In the genomic region with DNA sequence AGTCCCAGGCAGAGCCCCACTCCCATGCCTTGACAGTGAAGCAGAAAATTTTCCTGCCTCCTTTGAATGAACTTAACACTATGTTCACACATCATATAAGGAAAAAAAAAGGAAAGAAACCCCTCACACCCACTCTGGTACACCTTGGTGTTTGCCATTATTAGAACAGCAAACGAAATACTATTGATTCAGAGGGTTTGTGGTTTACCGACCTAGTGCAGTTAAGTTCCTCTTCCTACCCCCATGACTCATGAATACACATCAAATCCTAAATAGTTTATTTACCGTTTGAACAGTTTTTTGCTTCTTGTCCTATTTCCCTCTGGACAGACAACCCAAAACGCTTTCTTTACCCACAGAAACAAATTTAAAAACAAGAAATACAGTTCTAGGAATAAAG, we compare ENCODE assay signal across 11 cellular contexts.
DNase-seq lines count a peak whose midpoint lies in the region; ATAC-seq and TF ChIP-seq lines count a peak whose summit lies in the region.
"Had no signal": no experiment of that assay in that cellular context is flagged by ENCODE, and none has a peak within 500 bp of the region (broad histone marks: within the 10 kb centered on the region; RNA-seq: fewer than 3 reads in every experiment).

No MANE protein-coding gene starts in this region.

- peak; percentile 77 for ATAC-seq in GM19043 (IDR thresholded peaks at IDR 0.05; ENCODE audit: low read depth, unreplicated experiment)
- ATAC-seq in RWPE2 (ENCODE audit: low read depth), result peak; percentile 87

- H3K9ac ChIP-seq in skeletal muscle satellite cell (ENCODE audit: low read depth, low read length) (no peak overlapping the region), Karpas-422 (ENCODE audit: low read length) (no peak overlapping the region)

- DNase-seq in KG1 (lab: John Stamatoyannopoulos, UW) (peak; percentile 14), RWPE2 (ENCODE audit: low spot score) (no peak), Karpas-422 (no peak), hepatic stellate cell (ENCODE audit: low spot score) (no peak), cardiac septum (ENCODE audit: low spot score) (no peak)
- DNase-seq: activated CD4-positive, alpha-beta T cell treated with anti-CD3 and anti-CD28 coated beads, Interleukin-2, amount 50 U/mL, for 1 hour; dermis blood vessel endothelial cell; substantia nigra had no signal

- peaks cover 9% of the 10 kb centered on the region for H3K4me1 ChIP-seq in RWPE2 (ENCODE audit: insufficient read depth, poor library complexity, severe bottlenecking)
- H3K4me1 ChIP-seq in skeletal muscle satellite cell (ENCODE audit: control insufficient read depth, insufficient read depth, low read length), result peaks cover 12% of the 10 kb centered on the region
- H3K4me1 ChIP-seq in Karpas-422 (ENCODE audit: low read length), result no peaks in the 10 kb centered on the region

- H3K79me2 ChIP-seq in Karpas-422 (ENCODE audit: low read length), result no peaks in the 10 kb centered on the region

- H2AFZ ChIP-seq in Karpas-422 (ENCODE audit: low read length), result no peak overlapping the region

- intact Hi-C loops in cardiac septum (cut with DNase I), result no loop called here

- H3K9me3 ChIP-seq in RWPE2 (ENCODE audit: severe bottlenecking) (no peaks in the 10 kb centered on the region), skeletal muscle satellite cell (replicated peaks; ENCODE audit: low read length) (no peaks in the 10 kb centered on the region), Karpas-422 (ENCODE audit: low read length) (no peaks in the 10 kb centered on the region)

- H3K4me3 ChIP-seq in RWPE2 (ENCODE audit: severe bottlenecking) (no peak overlapping the region), skeletal muscle satellite cell (ENCODE audit: low read length) (no peak overlapping the region), Karpas-422 (ENCODE audit: low read length) (no peak overlapping the region)
- H3K4me3 ChIP-seq: smooth muscle cell had no signal

- H3K4me2 ChIP-seq in skeletal muscle satellite cell (ENCODE audit: low read length) (peak overlapping the region; percentile 20), Karpas-422 (ENCODE audit: low read depth, low read length, poor library complexity, severe bottlenecking) (no peak overlapping the region)
- H3K4me2 ChIP-seq: smooth muscle cell had no signal

- no peaks in the 10 kb centered on the region for H3K9me2 ChIP-seq in Karpas-422 (replicated peaks; ENCODE audit: insufficient read depth, low read length)

- no peak for TF ChIP-seq CTCF in RWPE2 (IDR thresholded peaks at IDR 0.05; ENCODE audit: poor library complexity, severe bottlenecking)

- H3K36me3 ChIP-seq in RWPE2 (ENCODE audit: low read depth) (no peaks in the 10 kb centered on the region), skeletal muscle satellite cell (ENCODE audit: insufficient read depth, low read length) (no peaks in the 10 kb centered on the region), Karpas-422 (ENCODE audit: insufficient read depth, low read length) (no peaks in the 10 kb centered on the region)

- H4K20me1 ChIP-seq in Karpas-422 (ENCODE audit: insufficient read depth, low read depth, low read length), result no peaks in the 10 kb centered on the region

- H3K27me3 ChIP-seq in RWPE2 (ENCODE audit: insufficient read depth, poor library complexity, severe bottlenecking), result no peaks in the 10 kb centered on the region
- no peaks in the 10 kb centered on the region for H3K27me3 ChIP-seq in skeletal muscle satellite cell (ENCODE audit: control insufficient read depth, insufficient read depth, low read length)
- H3K27me3 ChIP-seq in Karpas-422 (ENCODE audit: low read length), result no peaks in the 10 kb centered on the region

- H3K27ac ChIP-seq in RWPE2 (ENCODE audit: poor library complexity, severe bottlenecking) (no peak overlapping the region), Karpas-422 (ENCODE audit: low read length) (no peak overlapping the region)
